Comparison of ENCODE assay signal across 8 cellular contexts in the genomic region with DNA sequence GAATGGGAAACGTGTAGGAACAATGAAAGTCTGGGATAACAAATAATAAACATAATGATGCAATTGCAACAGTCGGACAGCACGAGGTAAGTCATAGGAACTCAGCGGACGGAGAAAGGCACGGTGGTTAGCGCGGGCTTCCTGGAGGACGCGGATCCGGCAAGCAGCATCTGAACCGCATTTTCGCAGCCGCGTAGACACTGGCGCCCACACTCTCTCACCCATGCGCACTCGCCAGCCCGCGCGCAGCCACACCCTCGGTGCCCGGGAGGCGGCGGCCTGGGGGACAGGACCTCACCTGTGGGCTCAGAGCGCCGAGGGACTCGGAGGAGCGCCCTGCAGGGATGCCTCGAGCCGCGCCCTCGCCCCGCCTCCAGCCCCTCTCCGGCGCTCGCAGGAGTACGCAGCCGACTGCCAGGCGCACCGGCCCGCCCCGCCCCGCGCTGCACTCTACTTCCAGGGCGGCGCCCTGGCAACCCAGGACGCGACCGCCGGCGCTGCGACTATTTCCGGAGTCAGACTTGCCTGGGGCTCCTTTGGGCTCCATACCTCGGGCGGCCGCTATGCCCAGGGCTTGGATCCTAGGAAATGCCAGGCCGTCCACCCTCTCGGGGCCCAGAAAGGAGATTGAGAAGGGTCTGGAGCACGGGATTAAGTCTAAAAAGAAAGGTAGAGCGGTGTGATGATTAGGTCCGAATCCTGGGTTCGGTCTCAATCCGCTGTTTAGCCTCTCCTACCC. TPM values are rescaled to one million over a fixed set of nuclear protein-coding genes. Genes with fewer than 3 reads are reported as not detected.
DNase-seq lines count a peak whose midpoint lies in the region; ATAC-seq and TF ChIP-seq lines count a peak whose summit lies in the region.

Gene TTLL1 (minus strand): TSS at position 413 of the 739 bp plus-strand sequence. CDS start 13,805 bp downstream, outside the sequence.

- TF ChIP-seq CTCF in C4-2B (conservative IDR thresholded peaks at IDR 0.05): no peak
- no peak for TF ChIP-seq CTCF in endothelial cell (IDR thresholded peaks at IDR 0.05; ENCODE audit: unreplicated experiment)

- H3K27me3 Mint-ChIP-seq in endothelial cell (ENCODE audit: unreplicated experiment): no peaks in the 10 kb centered on the region

- H3K9me3 Mint-ChIP-seq in endothelial cell (ENCODE audit: unreplicated experiment): no peaks in the 10 kb centered on the region

- peaks cover 3% of the 10 kb centered on the region for H3K4me1 Mint-ChIP-seq in endothelial cell (ENCODE audit: unreplicated experiment)

- H3K36me3 Mint-ChIP-seq in endothelial cell (ENCODE audit: low read depth, unreplicated experiment): peaks cover 12% of the 10 kb centered on the region

- peak within 1 kb of the TSS; percentile 1 for H3K27ac Mint-ChIP-seq in endothelial cell (ENCODE audit: unreplicated experiment)

- ATAC-seq in GM19395 (IDR thresholded peaks at IDR 0.05; ENCODE audit: unreplicated experiment): peak; percentile 70

- peak; percentile 64 for DNase-seq in HPDE6-E6E7 (ENCODE audit: extremely low spot score)
- DNase-seq in NOMO-1 treated with dmso at 0.1 percent for 144 hours (lab: John Stamatoyannopoulos, UW; ENCODE audit: unreplicated experiment): peak; percentile 94
- peak; percentile 40 for DNase-seq in activated CD8-positive, alpha-beta memory T cell treated with anti-CD3 and anti-CD28 coated beads, Interleukin-2, amount 50 U/mL, for 1 hour (ENCODE audit: extremely low read depth)
- DNase-seq in endothelial cell (ENCODE audit: low spot score): peak; percentile 87
- DNase-seq in midbrain (lab: John Stamatoyannopoulos, UW): peak; percentile 81
- DNase-seq in stimulated activated CD8-positive, alpha-beta memory T cell treated with anti-CD3 and anti-CD28 coated beads, Interleukin-15, amount 100 ng/mL, for 48 hours (ENCODE audit: low read depth in 2 of 2): peak; percentile 88 to 92

- H3K4me3 Mint-ChIP-seq in endothelial cell (ENCODE audit: unreplicated experiment): peak within 1 kb of the TSS; percentile 92

- peak within 1 kb of the TSS; percentile 70 for H3K27ac ChIP-seq in C4-2B

RNA-seq across cellular contexts. Expression of gene TTLL1, which starts in this region (rescaled TPM):
- 13.0 TPM for total RNA-seq in endothelial cell (ENCODE audit: unreplicated experiment)

Comparison
In these comparisons a context has a peak if more than half of its experiments do, and no peak if none do; other contexts are left out.
1. Peak in every context shown above with its lines: DNase-seq, ATAC-seq and H3K27ac ChIP-seq.
2. DNase-seq: peak in every context shown above with its lines; median percentile 94 in NOMO-1 treated with dmso at 0.1 percent for 144 hours; 90 in stimulated activated CD8-positive, alpha-beta memory T cell treated with anti-CD3 and anti-CD28 coated beads, Interleukin-15, amount 100 ng/mL, for 48 hours; 87 in endothelial cell; 81 in midbrain; 64 in HPDE6-E6E7; 40 in activated CD8-positive, alpha-beta memory T cell treated with anti-CD3 and anti-CD28 coated beads, Interleukin-2, amount 50 U/mL, for 1 hour.